Comparison of ENCODE assay signal across 11 cellular contexts in genomic region chr3:32888739-32889138, GRCh38.
DNase-seq lines count a peak whose midpoint lies in the region; ATAC-seq, FAIRE-seq and TF ChIP-seq lines count a peak whose summit lies in the region.
"Had no signal": no experiment of that assay in that cellular context is flagged by ENCODE, and none has a peak within 500 bp of the region (broad histone marks: within the 10 kb centered on the region; RNA-seq: fewer than 3 reads in every experiment).

No MANE protein-coding gene starts in this region.

- peak; percentile 92 for ATAC-seq in GM19372 (IDR thresholded peaks at IDR 0.05; ENCODE audit: low read depth, unreplicated experiment)
- ATAC-seq in HG02798 (IDR thresholded peaks at IDR 0.05; ENCODE audit: poor library complexity, unreplicated experiment) = peak; percentile 93
- peak; percentile 91 for ATAC-seq in HG03565 (IDR thresholded peaks at IDR 0.05; ENCODE audit: unreplicated experiment)
- ATAC-seq: left ventricle myocardium superior, pancreas had no signal

- TF ChIP-seq CTCF in GM12864 (IDR thresholded peaks at IDR 0.05; ENCODE audit: low read depth, low read length, missing control alignments) = no peak

- DNase-seq in GM12864 (ENCODE audit: low read depth) = peak; percentile 62
- DNase-seq in AML-193 (lab: John Stamatoyannopoulos, UW) = no peak
- no peak for DNase-seq in SK-N-DZ (ENCODE audit: low spot score)
- no peak for DNase-seq in frontal cortex (ENCODE audit: low spot score in 2 of 2)
- no peak for DNase-seq in H54 (ENCODE audit: insufficient read length, low spot score)
- DNase-seq: left ventricle myocardium superior, NCI-H345, pancreas had no signal

- TF ChIP-seq POLR2A in H54 (IDR thresholded peaks at IDR 0.05; ENCODE audit: low read depth, low read length) = no peak

- H3K4me3 ChIP-seq in GM12864 (ENCODE audit: low read depth, low read length) = no peak overlapping the region
- H3K4me3 ChIP-seq: pancreas had no signal

- FAIRE-seq in frontal cortex (lab: Jason Lieb, UNC) (no peak), H54 (lab: Jason Lieb, UNC) (no peak)
- FAIRE-seq: pancreas had no signal
